In the genomic region with DNA sequence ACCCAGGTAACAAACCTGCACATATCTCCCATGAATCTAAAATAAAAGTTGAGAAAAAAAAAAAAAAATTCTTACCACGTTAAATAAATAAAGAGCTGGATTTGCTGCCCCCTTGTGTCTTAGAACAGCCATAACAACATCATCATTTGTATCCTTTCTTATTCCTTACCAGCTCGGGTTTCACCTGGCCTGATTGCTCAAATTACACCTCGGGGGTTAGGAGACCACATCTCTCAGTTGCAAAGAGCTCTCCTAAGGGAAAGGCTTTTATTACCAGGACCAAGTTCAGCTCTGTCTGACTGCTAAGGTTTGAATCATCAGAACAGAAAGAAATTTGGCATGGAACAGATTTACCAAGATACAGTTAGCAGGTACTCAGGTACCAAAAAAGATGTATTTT, we compare ENCODE assay signal across 8 cellular contexts. TPM values are rescaled to one million over a fixed set of nuclear protein-coding genes. Genes with fewer than 3 reads are reported as not detected.
DNase-seq lines count a peak whose midpoint lies in the region; ATAC-seq and FAIRE-seq lines count a peak whose summit lies in the region.

No MANE protein-coding gene starts in this region.

- H2BK15ac ChIP-seq in mesendoderm (replicated peaks; ENCODE audit: low read depth), result no peak overlapping the region

- FAIRE-seq in GM19239 (lab: Jason Lieb, UNC), result peak; percentile 65
- peak; percentile 91 for FAIRE-seq in endometrium (lab: Jason Lieb, UNC)

- no peak overlapping the region for H3K4me3 ChIP-seq in mesendoderm (ENCODE audit: low read length)

- no peak overlapping the region for H3K27ac ChIP-seq in mesendoderm (ENCODE audit: low read depth, low read length)

- no peak overlapping the region for H2BK5ac ChIP-seq in mesendoderm (ENCODE audit: low read length)

- H3K9ac ChIP-seq in mesendoderm (ENCODE audit: low read length), result no peak overlapping the region

- DNase-seq in AG20443 (ENCODE audit: low spot score) (peak; percentile 57), GM19239 (ENCODE audit: insufficient read length, low spot score) (no peak), NCI-H2107 (lab: John Stamatoyannopoulos, UW) (peak; percentile 93), T-helper 22 cell (ENCODE audit: low read depth) (peak; percentile 4), mesendoderm (peak; percentile 93)

- no peak overlapping the region for H3K56ac ChIP-seq in mesendoderm (ENCODE audit: low read length)

- no peaks in the 10 kb centered on the region for H3K79me1 ChIP-seq in mesendoderm (ENCODE audit: low read length)

- H4K8ac ChIP-seq in mesendoderm (ENCODE audit: low read depth, low read length), result no peak overlapping the region

- ATAC-seq in HG03196 (IDR thresholded peaks at IDR 0.05; ENCODE audit: unreplicated experiment) (no peak), HG02642 (IDR thresholded peaks at IDR 0.05; ENCODE audit: poor library complexity, unreplicated experiment) (no peak)

- no peak overlapping the region for H4K5ac ChIP-seq in mesendoderm (ENCODE audit: low read length)

- no peak overlapping the region for H2AK5ac ChIP-seq in mesendoderm (ENCODE audit: low read length)

- no peak overlapping the region for H3K4ac ChIP-seq in mesendoderm (ENCODE audit: low read depth, low read length)

- no peaks in the 10 kb centered on the region for H3K4me1 ChIP-seq in mesendoderm (ENCODE audit: control insufficient read depth, low read depth, low read length)

- H3K18ac ChIP-seq in mesendoderm (ENCODE audit: low read length), result no peak overlapping the region

- H3K23ac ChIP-seq in mesendoderm (ENCODE audit: low read length), result no peak overlapping the region

- no peak overlapping the region for H3K4me2 ChIP-seq in mesendoderm (ENCODE audit: low read length)

- H3K36me3 ChIP-seq in mesendoderm (ENCODE audit: control insufficient read depth, insufficient read depth, low read length), result no peaks in the 10 kb centered on the region

- no peak overlapping the region for H2BK120ac ChIP-seq in mesendoderm (ENCODE audit: low read depth, low read length)

- H3K79me2 ChIP-seq in mesendoderm (ENCODE audit: control insufficient read depth, insufficient read depth, low read length), result no peaks in the 10 kb centered on the region

- no peaks in the 10 kb centered on the region for H3K27me3 ChIP-seq in mesendoderm (ENCODE audit: insufficient read depth, low read length, poor library complexity)

- no CpG with 5 or more reads among the region's 3 CpGs for WGBS in mesendoderm (ENCODE audit: extremely low coverage, insufficient coverage, low lambda C conversion rate)

RNA-seq across cellular contexts. Expression of a gene that starts 25.8 kb away (rescaled TPM):
- 82.8 TPM for polyA plus RNA-seq in mesendoderm (2013, experiment 1 of 2)
- polyA plus RNA-seq in mesendoderm (2013, experiment 2 of 2), result 80.8 TPM

RNA-seq across cellular contexts. Expression of a gene that starts 32.1 kb away (rescaled TPM):
- 4.2 TPM for polyA plus RNA-seq in mesendoderm (2013, experiment 1 of 2)
- 4.3 TPM for polyA plus RNA-seq in mesendoderm (2013, experiment 2 of 2)
